ENCODE assay signal across 20 cellular contexts in genomic region chr9:93904649-93905472, GRCh38. TPM values are rescaled to one million over a fixed set of nuclear protein-coding genes. Genes with fewer than 3 reads are reported as not detected.
A peak's percentile ranks its signal among the peaks of the same experiment; 100 is the strongest.
DNase-seq lines count a peak whose midpoint lies in the region; ATAC-seq and TF ChIP-seq lines count a peak whose summit lies in the region.
"Had no signal": no experiment of that assay in that cellular context is flagged by ENCODE, and none has a peak within 500 bp of the region (broad histone marks: within the 10 kb centered on the region; RNA-seq: fewer than 3 reads in every experiment).

No MANE protein-coding gene starts in this region.

- H3K27ac Mint-ChIP-seq in activated B cell treated with CpG ODN at 0.5 μM for 24 hours: no peak overlapping the region
- H3K27ac Mint-ChIP-seq in endodermal cell: no peak overlapping the region

- no peak overlapping the region for H3K9ac ChIP-seq in endodermal cell (ENCODE audit: extremely low read depth, low read length, poor library complexity, severe bottlenecking)
- H3K9ac ChIP-seq: KMS-11 had no signal

- H3K4me3 ChIP-seq in right atrium auricular region (no peak overlapping the region), endodermal cell (ENCODE audit: low read length) (no peak overlapping the region), tibial artery (no peak overlapping the region), SJCRH30 (no peak overlapping the region)
- H3K4me3 ChIP-seq: GM12878 had no signal

- H3K27ac ChIP-seq in right atrium auricular region (no peak overlapping the region), endodermal cell (ENCODE audit: low read depth, low read length) (no peak overlapping the region), tibial artery (no peak overlapping the region), SJCRH30 (no peak overlapping the region)
- H3K27ac ChIP-seq: KMS-11 had no signal

- no peaks in the 10 kb centered on the region for H3K36me3 Mint-ChIP-seq in activated B cell treated with CpG ODN at 0.5 μM for 24 hours (ENCODE audit: low read depth)
- no peaks in the 10 kb centered on the region for H3K36me3 Mint-ChIP-seq in endodermal cell (ENCODE audit: low read depth)

- H3K27me3 ChIP-seq in right atrium auricular region: no peaks in the 10 kb centered on the region
- no peaks in the 10 kb centered on the region for H3K27me3 ChIP-seq in endodermal cell (ENCODE audit: control insufficient read depth, insufficient read depth, low read length, poor library complexity, severe bottlenecking)
- peaks cover 0 to 14% of the 10 kb centered on the region in 2 donors for H3K27me3 ChIP-seq in tibial artery
- peaks cover 10% of the 10 kb centered on the region; the same call in 1 of the 2 replicates for H3K27me3 ChIP-seq in SJCRH30

- CTCF ChIA-PET in activated B cell treated with CpG ODN at 0.5 μM for 24 hours (lab: Charles Lee): no interaction called here

- intact Hi-C loops in Right ventricle myocardium superior (cut with DNase I) (no loop called here), activated B cell treated with CpG ODN at 0.5 μM for 24 hours (cut with micrococcal nuclease) (no loop called here), tibial artery (cut with DNase I; ENCODE audit: low total_unique reads) (no loop called here)

- DNase-seq in Right ventricle myocardium superior: peak; percentile 22
- no peak for DNase-seq in right atrium auricular region (ENCODE audit: low spot score)
- peak; percentile 5 for DNase-seq in activated B cell treated with CpG ODN at 0.5 μM for 24 hours
- peak; percentile 18 for DNase-seq in endodermal cell
- DNase-seq in tibial artery: peak; percentile 10 to 44
- DNase-seq in SJCRH30: no peak
- no peak for DNase-seq in dedifferentiated amniotic fluid mesenchymal stem cell (ENCODE audit: extremely low spot score)
- DNase-seq: IMR-90, NCI-H1105 treated with DMSO at 0.1 percent for 48 hours, NCI-H2029 treated with DMSO at 0.1 percent for 48 hours, NCI-H2171, NCI-H345, NCI-H524, NCI-H774 had no signal

- H3K36me3 ChIP-seq in right atrium auricular region (no peaks in the 10 kb centered on the region), endodermal cell (ENCODE audit: control insufficient read depth, insufficient read depth, low read length) (no peaks in the 10 kb centered on the region), tibial artery (no peaks in the 10 kb centered on the region), SJCRH30 (no peaks in the 10 kb centered on the region)

- WGBS in endodermal cell (ENCODE audit: insufficient coverage in 1 of 2, insufficient read length in 1 of 2), 2 experiments: 75 to 85% methylated on average over 4 to 12 of the region's 12 CpGs

- POLR2A ChIA-PET in activated B cell treated with CpG ODN at 0.5 μM for 24 hours (lab: Charles Lee): no interaction called here

- H3K4me3 Mint-ChIP-seq in activated B cell treated with CpG ODN at 0.5 μM for 24 hours (no peak overlapping the region), endodermal cell (no peak overlapping the region)
- H3K4me3 Mint-ChIP-seq: CD4-positive, CD25-positive, alpha-beta regulatory T cell had no signal

- H3K9me3 ChIP-seq in right atrium auricular region (no peaks in the 10 kb centered on the region), endodermal cell (ENCODE audit: control insufficient read depth, low read length) (no peaks in the 10 kb centered on the region), tibial artery (peaks cover 0 to 3% (median 0%) of the 10 kb centered on the region in 3 donors), SJCRH30 (replicated peaks) (no peaks in the 10 kb centered on the region)

- TF ChIP-seq CTCF in right atrium auricular region (IDR thresholded peaks at IDR 0.05) (no peak), activated B cell treated with CpG ODN at 0.5 μM for 24 hours (IDR thresholded peaks at IDR 0.05) (no peak), endodermal cell (conservative IDR thresholded peaks at IDR 0.05) (no peak), tibial artery (IDR thresholded peaks at IDR 0.05) (no peak)

- H3K27me3 Mint-ChIP-seq in activated B cell treated with CpG ODN at 0.5 μM for 24 hours (peaks cover 13% of the 10 kb centered on the region), endodermal cell (ENCODE audit: insufficient read depth) (peaks cover 3% of the 10 kb centered on the region)

- no peaks in the 10 kb centered on the region for H3K4me1 ChIP-seq in right atrium auricular region
- no peaks in the 10 kb centered on the region for H3K4me1 ChIP-seq in endodermal cell (ENCODE audit: control insufficient read depth, insufficient read depth, low read length)
- no peaks in the 10 kb centered on the region for H3K4me1 ChIP-seq in tibial artery
- H3K4me1 ChIP-seq in SJCRH30: no peaks in the 10 kb centered on the region

- H3K9me3 Mint-ChIP-seq in activated B cell treated with CpG ODN at 0.5 μM for 24 hours (no peaks in the 10 kb centered on the region), endodermal cell (peaks cover 2% of the 10 kb centered on the region)

- H3K4me1 Mint-ChIP-seq in activated B cell treated with CpG ODN at 0.5 μM for 24 hours (peaks cover 4% of the 10 kb centered on the region), endodermal cell (no peaks in the 10 kb centered on the region)

- no peak for ATAC-seq in Right ventricle myocardium superior (ENCODE audit: poor library complexity)
- ATAC-seq in activated B cell treated with CpG ODN at 0.5 μM for 24 hours (ENCODE audit: low read depth): no peak
- ATAC-seq: GM12878, Panc1 had no signal

RNA-seq across cellular contexts. Expression of gene BARX1, which starts 50.3 kb away (rescaled TPM):
- total RNA-seq in Right ventricle myocardium superior (not detected), right atrium auricular region (not detected), activated B cell treated with CpG ODN at 0.5 μM for 24 hours (not detected in 2 replicates), endodermal cell (under 1 TPM in 1 of 2 donors, not detected in 1; 0.35 TPM)
- 2.9 TPM for polyA plus RNA-seq in endodermal cell (2013, experiment 1 of 2)
- polyA plus RNA-seq in endodermal cell (2013, experiment 2 of 2): 2.2 TPM
- not detected in 2 replicates for total RNA-seq in SJCRH30 (2014; rRNA removed; shearing (Covaris generic))
- total RNA-seq: CD4-positive, CD25-positive, alpha-beta regulatory T cell; GM12878; H4; IMR-90 had no signal
- polyA plus RNA-seq: BJ; CD4-positive, CD25-positive, alpha-beta regulatory T cell; GM12878; IMR-90 had no signal

Comparison
In these comparisons a context has a peak if more than half of its experiments do, and no peak if none do; other contexts are left out.
1. DNase-seq: peak in Right ventricle myocardium superior (single experiment), activated B cell treated with CpG ODN at 0.5 μM for 24 hours (single experiment), endodermal cell (single experiment) and tibial artery (2 of 2); none in right atrium auricular region (single experiment), SJCRH30 (0 of 2) and dedifferentiated amniotic fluid mesenchymal stem cell (single experiment).